8 cellular contexts compared by ENCODE assay signal in the genomic region with DNA sequence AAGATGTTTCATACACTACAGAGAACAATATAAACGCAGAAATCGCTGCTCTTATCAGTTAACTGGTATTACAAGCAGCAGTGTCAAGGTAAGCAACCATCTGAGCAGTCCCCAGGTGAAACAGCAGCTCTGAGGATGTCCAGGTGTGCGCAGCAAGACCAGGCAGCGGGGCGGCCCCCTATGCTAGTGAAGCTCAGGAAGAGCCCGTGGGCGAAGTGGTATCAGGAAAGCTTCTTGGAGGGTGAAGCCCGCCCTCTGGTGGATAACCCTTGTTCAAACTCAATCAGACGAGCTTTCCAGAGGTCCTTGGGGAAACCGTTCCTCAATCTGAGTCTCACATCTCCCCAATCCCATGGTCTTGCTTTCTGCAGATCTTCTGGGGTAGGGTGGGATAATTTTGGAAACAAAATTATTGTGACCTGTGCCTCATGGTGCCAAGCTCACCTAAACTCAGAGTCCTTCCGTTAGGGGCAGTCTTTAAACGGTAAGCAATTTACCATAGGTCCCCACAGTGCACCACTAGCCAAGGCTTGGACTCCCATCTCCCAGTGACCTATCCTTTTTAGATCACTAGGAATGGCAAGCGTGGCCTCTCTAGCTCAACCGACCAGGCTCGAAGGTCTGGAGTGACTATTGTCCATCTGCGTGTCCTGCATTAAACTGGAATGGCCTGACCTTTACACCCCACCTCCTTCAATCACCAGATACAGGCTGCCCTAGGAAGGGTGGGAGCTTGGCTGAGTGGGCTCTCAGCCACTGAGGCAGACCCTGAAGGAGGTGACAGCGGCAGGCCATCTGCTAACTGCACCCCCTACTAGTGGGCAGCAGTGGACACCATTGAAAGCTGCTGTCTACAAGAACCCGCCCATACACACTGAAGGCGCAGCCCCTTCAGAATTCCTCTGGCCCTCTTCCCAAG. TPM values are rescaled to one million over a fixed set of nuclear protein-coding genes. Genes with fewer than 3 reads are reported as not detected.
A peak's percentile ranks its signal among the peaks of the same experiment; 100 is the strongest.
DNase-seq lines count a peak whose midpoint lies in the region; ATAC-seq and TF ChIP-seq lines count a peak whose summit lies in the region.

No MANE protein-coding gene starts in this region.

- DNase-seq in NCI-H1417 treated with DMSO at 0.1 percent for 48 hours (lab: John Stamatoyannopoulos, UW) (peak; percentile 74), SW 1271 (lab: John Stamatoyannopoulos, UW) (peak; percentile 33 to 63), cardiac muscle cell (ENCODE audit: low read depth in 1 of 2, low spot score in 1 of 2) (peak; percentile 87 to 93), prostate gland (ENCODE audit: low spot score) (peak; percentile 85), vagina (ENCODE audit: extremely low spot score in 2 of 2) (no peak)
- peak; percentile 63 for DNase-seq in activated naive CD8-positive, alpha-beta T cell treated with anti-CD3 and anti-CD28 coated beads for 36 hours

- no peak for ATAC-seq in HG02588 (IDR thresholded peaks at IDR 0.05; ENCODE audit: unreplicated experiment)

- H3K4me1 Mint-ChIP-seq in activated naive CD8-positive, alpha-beta T cell treated with anti-CD3 and anti-CD28 coated beads for 36 hours, result peaks cover 3% of the 10 kb centered on the region

- 31% methylated on average over 19 of the region's 19 CpGs for WGBS in prostate gland

- H3K4me1 ChIP-seq in cardiac muscle cell (ENCODE audit: low read depth) (no peaks in the 10 kb centered on the region), prostate gland (replicated peaks) (no peaks in the 10 kb centered on the region), vagina (no peaks in the 10 kb centered on the region)

- no peak overlapping the region for H3K27ac Mint-ChIP-seq in activated naive CD8-positive, alpha-beta T cell treated with anti-CD3 and anti-CD28 coated beads for 36 hours

- no peaks in the 10 kb centered on the region for H3K9me3 Mint-ChIP-seq in activated naive CD8-positive, alpha-beta T cell treated with anti-CD3 and anti-CD28 coated beads for 36 hours

- H3K4me3 Mint-ChIP-seq in activated naive CD8-positive, alpha-beta T cell treated with anti-CD3 and anti-CD28 coated beads for 36 hours, result no peak overlapping the region

- no peaks in the 10 kb centered on the region for H3K27me3 Mint-ChIP-seq in activated naive CD8-positive, alpha-beta T cell treated with anti-CD3 and anti-CD28 coated beads for 36 hours

- no peak for TF ChIP-seq POLR2A in prostate gland (IDR thresholded peaks at IDR 0.05)
- TF ChIP-seq POLR2A in vagina (IDR thresholded peaks at IDR 0.05), result no peak

- H3K4me3 ChIP-seq in cardiac muscle cell (no peak overlapping the region), prostate gland (no peak overlapping the region), vagina (no peak overlapping the region)

- H3K9me3 ChIP-seq in cardiac muscle cell (ENCODE audit: low read depth), result no peaks in the 10 kb centered on the region
- H3K9me3 ChIP-seq in prostate gland, result no peaks in the 10 kb centered on the region
- no peaks in the 10 kb centered on the region for H3K9me3 ChIP-seq in vagina

- intact Hi-C loops in prostate gland (cut with DNase I), result loop anchor here (1.0 to 5.0 kb wide), 2 partner anchors 40 to 108 kb away; no protein-coding TSS in a partner anchor
- intact Hi-C loops in vagina (cut with DNase I), result no loop called here

- no peaks in the 10 kb centered on the region for H3K27me3 ChIP-seq in cardiac muscle cell
- no peaks in the 10 kb centered on the region for H3K27me3 ChIP-seq in prostate gland (replicated peaks; ENCODE audit: insufficient read depth)
- H3K27me3 ChIP-seq in vagina, result no peaks in the 10 kb centered on the region

- TF ChIP-seq CTCF in GM12873 (IDR thresholded peaks at IDR 0.05; ENCODE audit: insufficient read depth, low read depth, low read length, missing control alignments), result peak; percentile 81
- TF ChIP-seq CTCF in cardiac muscle cell (IDR thresholded peaks at IDR 0.05; ENCODE audit: low read depth, low read length), result peak; percentile 72
- TF ChIP-seq CTCF in prostate gland (IDR thresholded peaks at IDR 0.05), result peak; percentile 33 to 85 (median 82)
- TF ChIP-seq CTCF in vagina (IDR thresholded peaks at IDR 0.05), result peak; percentile 64 to 80 (median 71)

- no peaks in the 10 kb centered on the region for H3K36me3 Mint-ChIP-seq in activated naive CD8-positive, alpha-beta T cell treated with anti-CD3 and anti-CD28 coated beads for 36 hours

- H3K27ac ChIP-seq in cardiac muscle cell, result no peak overlapping the region
- no peak overlapping the region for H3K27ac ChIP-seq in prostate gland
- no peak overlapping the region for H3K27ac ChIP-seq in vagina

- H3K36me3 ChIP-seq in cardiac muscle cell (no peaks in the 10 kb centered on the region), prostate gland (no peaks in the 10 kb centered on the region), vagina (no peaks in the 10 kb centered on the region)

RNA-seq across cellular contexts. Expression of gene FAM110D, which starts 13.6 kb away (rescaled TPM):
- total RNA-seq in activated naive CD8-positive, alpha-beta T cell treated with anti-CD3 and anti-CD28 coated beads for 36 hours, result not detected
- total RNA-seq in cardiac muscle cell (4.7 and 6.8 TPM in 2 replicates), prostate gland (1 to 10 TPM; 3.8 to 5.9 TPM), vagina (4.2 TPM)
- polyA plus RNA-seq in cardiac muscle cell, result 8.1 and 10.9 TPM in 2 replicates

RNA-seq across cellular contexts. Expression of gene C1orf232, which starts 23.5 kb away (rescaled TPM):
- total RNA-seq in activated naive CD8-positive, alpha-beta T cell treated with anti-CD3 and anti-CD28 coated beads for 36 hours, result not detected
- total RNA-seq in cardiac muscle cell (not detected in 2 replicates), prostate gland (not detected), vagina (not detected)
- not detected in 2 replicates for polyA plus RNA-seq in cardiac muscle cell

RNA-seq across cellular contexts. Expression of gene ZNF593, which starts 24.4 kb away (rescaled TPM):
- total RNA-seq in activated naive CD8-positive, alpha-beta T cell treated with anti-CD3 and anti-CD28 coated beads for 36 hours, result 10 to 100 TPM; 90.8 to 93.3 TPM
- total RNA-seq in cardiac muscle cell, result 34.5 and 47.8 TPM in 2 replicates
- 43.6 and 58.0 TPM in 2 replicates for polyA plus RNA-seq in cardiac muscle cell
- 10 to 100 TPM; 44.5 to 50.7 TPM for total RNA-seq in prostate gland
- total RNA-seq in vagina, result 18.7 TPM

RNA-seq across cellular contexts. Expression of gene ZNF593OS, which starts 26.3 kb away (rescaled TPM):
- not detected for total RNA-seq in activated naive CD8-positive, alpha-beta T cell treated with anti-CD3 and anti-CD28 coated beads for 36 hours
- not detected in 2 replicates for total RNA-seq in cardiac muscle cell
- polyA plus RNA-seq in cardiac muscle cell, result 2.9 and 3.4 TPM in 2 replicates
- not detected for total RNA-seq in prostate gland
- total RNA-seq in vagina, result not detected

RNA-seq across cellular contexts. Expression of gene CNKSR1, which starts 32.0 kb away (rescaled TPM):
- total RNA-seq in activated naive CD8-positive, alpha-beta T cell treated with anti-CD3 and anti-CD28 coated beads for 36 hours, result 1 to 10 TPM; 2.2 to 2.4 TPM
- total RNA-seq in cardiac muscle cell (8.4 and 9.7 TPM in 2 replicates), prostate gland (10 to 100 TPM; 24.8 to 32.4 TPM), vagina (21.9 TPM)
- polyA plus RNA-seq in cardiac muscle cell, result 7.5 and 7.6 TPM in 2 replicates

Comparison
In these comparisons a context has a peak if more than half of its experiments do, and no peak if none do; other contexts are left out.
1. DNase-seq: peak in NCI-H1417 treated with DMSO at 0.1 percent for 48 hours (single experiment), SW 1271 (2 of 2), activated naive CD8-positive, alpha-beta T cell treated with anti-CD3 and anti-CD28 coated beads for 36 hours (single experiment), cardiac muscle cell (2 of 2) and prostate gland (single experiment); none in vagina (0 of 2).
2. Peak in every context shown above with its lines, with median percentiles within 50 percentile points of each other: CTCF ChIP-seq.